Comparison of ENCODE assay signal across 1 cellular context in the genomic region with DNA sequence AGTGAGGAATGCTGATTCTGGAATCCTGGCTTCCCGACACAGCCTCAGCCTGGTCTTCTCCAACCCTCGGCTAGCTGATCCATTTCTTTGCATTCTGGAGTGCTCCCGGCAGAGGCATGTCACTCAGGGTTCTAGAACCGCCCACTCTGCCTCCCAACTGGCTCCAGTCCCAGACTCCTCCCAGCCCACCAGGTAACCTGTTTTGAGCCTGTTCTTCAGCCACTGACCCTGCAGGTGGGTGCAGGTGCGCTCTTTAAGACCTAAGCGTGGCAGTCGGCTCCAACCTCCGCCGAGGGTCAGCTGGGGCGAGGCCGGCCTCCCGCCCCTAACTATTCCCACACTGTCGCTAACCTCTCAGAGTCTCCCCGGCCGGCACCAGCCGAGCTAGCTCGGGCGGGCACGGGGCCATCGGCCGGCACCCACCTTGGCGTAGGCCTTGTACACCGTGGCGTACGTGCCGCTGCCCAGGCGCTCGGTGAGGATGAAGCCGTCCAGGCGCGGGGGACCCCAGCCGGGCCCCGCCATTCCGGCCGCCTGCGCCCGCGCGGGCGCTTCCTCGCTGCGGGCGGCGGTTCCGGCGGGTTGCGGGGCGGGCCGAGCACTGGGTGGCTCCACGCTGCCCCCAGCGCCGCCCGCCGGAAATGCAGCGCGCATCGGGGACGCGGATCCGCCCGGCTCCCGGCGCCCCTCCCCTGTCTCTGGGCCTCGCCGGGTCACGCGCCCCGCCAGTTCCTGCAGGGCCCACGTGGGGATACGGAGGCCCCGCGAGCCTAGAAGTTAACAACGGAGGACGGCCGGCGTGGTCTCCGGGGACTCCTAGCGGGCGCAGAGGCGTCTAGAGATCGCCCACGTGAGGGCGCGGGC.
TF ChIP-seq lines count a peak whose summit lies in the region.

A gene with protein sequence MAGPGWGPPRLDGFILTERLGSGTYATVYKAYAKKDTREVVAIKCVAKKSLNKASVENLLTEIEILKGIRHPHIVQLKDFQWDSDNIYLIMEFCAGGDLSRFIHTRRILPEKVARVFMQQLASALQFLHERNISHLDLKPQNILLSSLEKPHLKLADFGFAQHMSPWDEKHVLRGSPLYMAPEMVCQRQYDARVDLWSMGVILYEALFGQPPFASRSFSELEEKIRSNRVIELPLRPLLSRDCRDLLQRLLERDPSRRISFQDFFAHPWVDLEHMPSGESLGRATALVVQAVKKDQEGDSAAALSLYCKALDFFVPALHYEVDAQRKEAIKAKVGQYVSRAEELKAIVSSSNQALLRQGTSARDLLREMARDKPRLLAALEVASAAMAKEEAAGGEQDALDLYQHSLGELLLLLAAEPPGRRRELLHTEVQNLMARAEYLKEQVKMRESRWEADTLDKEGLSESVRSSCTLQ (minus strand): TSS at position 576 of the 864 bp plus-strand sequence. CDS start 51 bp downstream, at position 525.

TF ChIP-seq in HepG2, 621 proteins besides CTCF, POLR2A, EP300 and RAD21 (continued from another document and continues in another):
- TF ChIP-seq, protein P1, sequence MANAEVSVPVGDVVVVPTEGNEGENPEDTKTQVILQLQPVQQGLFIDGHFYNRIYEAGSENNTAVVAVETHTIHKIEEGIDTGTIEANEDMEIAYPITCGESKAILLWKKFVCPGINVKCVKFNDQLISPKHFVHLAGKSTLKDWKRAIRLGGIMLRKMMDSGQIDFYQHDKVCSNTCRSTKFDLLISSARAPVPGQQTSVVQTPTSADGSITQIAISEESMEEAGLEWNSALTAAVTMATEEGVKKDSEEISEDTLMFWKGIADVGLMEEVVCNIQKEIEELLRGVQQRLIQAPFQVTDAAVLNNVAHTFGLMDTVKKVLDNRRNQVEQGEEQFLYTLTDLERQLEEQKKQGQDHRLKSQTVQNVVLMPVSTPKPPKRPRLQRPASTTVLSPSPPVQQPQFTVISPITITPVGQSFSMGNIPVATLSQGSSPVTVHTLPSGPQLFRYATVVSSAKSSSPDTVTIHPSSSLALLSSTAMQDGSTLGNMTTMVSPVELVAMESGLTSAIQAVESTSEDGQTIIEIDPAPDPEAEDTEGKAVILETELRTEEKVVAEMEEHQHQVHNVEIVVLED (CRISPR knock-in tag; IDR thresholded peaks at IDR 0.05; ENCODE audit: borderline replicate concordance): peak; percentile 49; the same call in 1 of the 2 replicates
- peak; percentile 64; the same call in 1 of the 2 replicates for TF ChIP-seq SP5 (CRISPR knock-in tag; IDR thresholded peaks at IDR 0.05; ENCODE audit: borderline replicate concordance, low read depth)
- TF ChIP-seq, protein P2, sequence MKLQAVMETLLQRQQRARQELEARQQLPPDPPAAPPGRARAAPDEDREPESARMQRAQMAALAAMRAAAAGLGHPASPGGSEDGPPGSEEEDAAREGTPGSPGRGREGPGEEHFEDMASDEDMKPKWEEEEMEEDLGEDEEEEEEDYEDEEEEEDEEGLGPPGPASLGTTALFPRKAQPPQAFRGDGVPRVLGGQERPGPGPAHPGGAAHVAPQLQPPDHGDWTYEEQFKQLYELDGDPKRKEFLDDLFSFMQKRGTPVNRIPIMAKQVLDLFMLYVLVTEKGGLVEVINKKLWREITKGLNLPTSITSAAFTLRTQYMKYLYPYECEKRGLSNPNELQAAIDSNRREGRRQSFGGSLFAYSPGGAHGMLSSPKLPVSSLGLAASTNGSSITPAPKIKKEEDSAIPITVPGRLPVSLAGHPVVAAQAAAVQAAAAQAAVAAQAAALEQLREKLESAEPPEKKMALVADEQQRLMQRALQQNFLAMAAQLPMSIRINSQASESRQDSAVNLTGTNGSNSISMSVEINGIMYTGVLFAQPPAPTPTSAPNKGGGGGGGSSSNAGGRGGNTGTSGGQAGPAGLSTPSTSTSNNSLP (IDR thresholded peaks at IDR 0.05; ENCODE audit: low read depth, low read length): no peak
- peak; percentile 64 for TF ChIP-seq ZNF205 (CRISPR knock-in tag; IDR thresholded peaks at IDR 0.05)
- no peak for TF ChIP-seq ZMYM2 (CRISPR knock-in tag; IDR thresholded peaks at IDR 0.05)
- TF ChIP-seq BRCA1 (CRISPR knock-in tag; IDR thresholded peaks at IDR 0.05): 0 out of 2 replicates have a peak, but pooled peaks have one; percentile 38
- no peak for TF ChIP-seq DR1 (CRISPR knock-in tag; IDR thresholded peaks at IDR 0.05)
- no peak for TF ChIP-seq PCBP2 (optimal IDR thresholded peaks at IDR 0.05; ENCODE audit: low read depth, low read length, poor library complexity, severe bottlenecking)
- TF ChIP-seq MAFG (CRISPR knock-in tag; IDR thresholded peaks at IDR 0.05): no peak
- TF ChIP-seq CBX1 (IDR thresholded peaks at IDR 0.05; ENCODE audit: low read depth): no peak
- TF ChIP-seq KLF12 (CRISPR knock-in tag; IDR thresholded peaks at IDR 0.05; ENCODE audit: borderline replicate concordance): no peak
- TF ChIP-seq, protein P3, sequence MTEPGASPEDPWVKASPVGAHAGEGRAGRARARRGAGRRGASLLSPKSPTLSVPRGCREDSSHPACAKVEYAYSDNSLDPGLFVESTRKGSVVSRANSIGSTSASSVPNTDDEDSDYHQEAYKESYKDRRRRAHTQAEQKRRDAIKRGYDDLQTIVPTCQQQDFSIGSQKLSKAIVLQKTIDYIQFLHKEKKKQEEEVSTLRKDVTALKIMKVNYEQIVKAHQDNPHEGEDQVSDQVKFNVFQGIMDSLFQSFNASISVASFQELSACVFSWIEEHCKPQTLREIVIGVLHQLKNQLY (CRISPR knock-in tag; IDR thresholded peaks at IDR 0.05): no peak
- TF ChIP-seq, protein P4, sequence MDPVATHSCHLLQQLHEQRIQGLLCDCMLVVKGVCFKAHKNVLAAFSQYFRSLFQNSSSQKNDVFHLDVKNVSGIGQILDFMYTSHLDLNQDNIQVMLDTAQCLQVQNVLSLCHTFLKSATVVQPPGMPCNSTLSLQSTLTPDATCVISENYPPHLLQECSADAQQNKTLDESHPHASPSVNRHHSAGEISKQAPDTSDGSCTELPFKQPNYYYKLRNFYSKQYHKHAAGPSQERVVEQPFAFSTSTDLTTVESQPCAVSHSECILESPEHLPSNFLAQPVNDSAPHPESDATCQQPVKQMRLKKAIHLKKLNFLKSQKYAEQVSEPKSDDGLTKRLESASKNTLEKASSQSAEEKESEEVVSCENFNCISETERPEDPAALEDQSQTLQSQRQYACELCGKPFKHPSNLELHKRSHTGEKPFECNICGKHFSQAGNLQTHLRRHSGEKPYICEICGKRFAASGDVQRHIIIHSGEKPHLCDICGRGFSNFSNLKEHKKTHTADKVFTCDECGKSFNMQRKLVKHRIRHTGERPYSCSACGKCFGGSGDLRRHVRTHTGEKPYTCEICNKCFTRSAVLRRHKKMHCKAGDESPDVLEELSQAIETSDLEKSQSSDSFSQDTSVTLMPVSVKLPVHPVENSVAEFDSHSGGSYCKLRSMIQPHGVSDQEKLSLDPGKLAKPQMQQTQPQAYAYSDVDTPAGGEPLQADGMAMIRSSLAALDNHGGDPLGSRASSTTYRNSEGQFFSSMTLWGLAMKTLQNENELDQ (CRISPR knock-in tag; IDR thresholded peaks at IDR 0.05; ENCODE audit: borderline replicate concordance): no peak
- TF ChIP-seq PHF21A (CRISPR knock-in tag; IDR thresholded peaks at IDR 0.05): 0 out of 2 replicates have a peak, but pooled peaks have one; percentile 24
- TF ChIP-seq, protein P5, sequence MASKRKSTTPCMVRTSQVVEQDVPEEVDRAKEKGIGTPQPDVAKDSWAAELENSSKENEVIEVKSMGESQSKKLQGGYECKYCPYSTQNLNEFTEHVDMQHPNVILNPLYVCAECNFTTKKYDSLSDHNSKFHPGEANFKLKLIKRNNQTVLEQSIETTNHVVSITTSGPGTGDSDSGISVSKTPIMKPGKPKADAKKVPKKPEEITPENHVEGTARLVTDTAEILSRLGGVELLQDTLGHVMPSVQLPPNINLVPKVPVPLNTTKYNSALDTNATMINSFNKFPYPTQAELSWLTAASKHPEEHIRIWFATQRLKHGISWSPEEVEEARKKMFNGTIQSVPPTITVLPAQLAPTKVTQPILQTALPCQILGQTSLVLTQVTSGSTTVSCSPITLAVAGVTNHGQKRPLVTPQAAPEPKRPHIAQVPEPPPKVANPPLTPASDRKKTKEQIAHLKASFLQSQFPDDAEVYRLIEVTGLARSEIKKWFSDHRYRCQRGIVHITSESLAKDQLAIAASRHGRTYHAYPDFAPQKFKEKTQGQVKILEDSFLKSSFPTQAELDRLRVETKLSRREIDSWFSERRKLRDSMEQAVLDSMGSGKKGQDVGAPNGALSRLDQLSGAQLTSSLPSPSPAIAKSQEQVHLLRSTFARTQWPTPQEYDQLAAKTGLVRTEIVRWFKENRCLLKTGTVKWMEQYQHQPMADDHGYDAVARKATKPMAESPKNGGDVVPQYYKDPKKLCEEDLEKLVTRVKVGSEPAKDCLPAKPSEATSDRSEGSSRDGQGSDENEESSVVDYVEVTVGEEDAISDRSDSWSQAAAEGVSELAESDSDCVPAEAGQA (IDR thresholded peaks at IDR 0.05; ENCODE audit: low read depth): peak; percentile 18; the same call in 1 of the 2 replicates
- TF ChIP-seq, protein P5 (CRISPR knock-in tag; IDR thresholded peaks at IDR 0.05; ENCODE audit: borderline replicate concordance): no peak
- TF ChIP-seq, protein P6, sequence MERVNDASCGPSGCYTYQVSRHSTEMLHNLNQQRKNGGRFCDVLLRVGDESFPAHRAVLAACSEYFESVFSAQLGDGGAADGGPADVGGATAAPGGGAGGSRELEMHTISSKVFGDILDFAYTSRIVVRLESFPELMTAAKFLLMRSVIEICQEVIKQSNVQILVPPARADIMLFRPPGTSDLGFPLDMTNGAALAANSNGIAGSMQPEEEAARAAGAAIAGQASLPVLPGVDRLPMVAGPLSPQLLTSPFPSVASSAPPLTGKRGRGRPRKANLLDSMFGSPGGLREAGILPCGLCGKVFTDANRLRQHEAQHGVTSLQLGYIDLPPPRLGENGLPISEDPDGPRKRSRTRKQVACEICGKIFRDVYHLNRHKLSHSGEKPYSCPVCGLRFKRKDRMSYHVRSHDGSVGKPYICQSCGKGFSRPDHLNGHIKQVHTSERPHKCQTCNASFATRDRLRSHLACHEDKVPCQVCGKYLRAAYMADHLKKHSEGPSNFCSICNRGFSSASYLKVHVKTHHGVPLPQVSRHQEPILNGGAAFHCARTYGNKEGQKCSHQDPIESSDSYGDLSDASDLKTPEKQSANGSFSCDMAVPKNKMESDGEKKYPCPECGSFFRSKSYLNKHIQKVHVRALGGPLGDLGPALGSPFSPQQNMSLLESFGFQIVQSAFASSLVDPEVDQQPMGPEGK (CRISPR knock-in tag; IDR thresholded peaks at IDR 0.05): peak; percentile 72
- TF ChIP-seq ZFP90 (CRISPR knock-in tag; IDR thresholded peaks at IDR 0.05; ENCODE audit: borderline replicate concordance): no peak; the same call in 1 of the 2 replicates
- TF ChIP-seq U2AF2 (IDR thresholded peaks at IDR 0.05; ENCODE audit: low read depth, low read length): no peak
- TF ChIP-seq, protein P7, sequence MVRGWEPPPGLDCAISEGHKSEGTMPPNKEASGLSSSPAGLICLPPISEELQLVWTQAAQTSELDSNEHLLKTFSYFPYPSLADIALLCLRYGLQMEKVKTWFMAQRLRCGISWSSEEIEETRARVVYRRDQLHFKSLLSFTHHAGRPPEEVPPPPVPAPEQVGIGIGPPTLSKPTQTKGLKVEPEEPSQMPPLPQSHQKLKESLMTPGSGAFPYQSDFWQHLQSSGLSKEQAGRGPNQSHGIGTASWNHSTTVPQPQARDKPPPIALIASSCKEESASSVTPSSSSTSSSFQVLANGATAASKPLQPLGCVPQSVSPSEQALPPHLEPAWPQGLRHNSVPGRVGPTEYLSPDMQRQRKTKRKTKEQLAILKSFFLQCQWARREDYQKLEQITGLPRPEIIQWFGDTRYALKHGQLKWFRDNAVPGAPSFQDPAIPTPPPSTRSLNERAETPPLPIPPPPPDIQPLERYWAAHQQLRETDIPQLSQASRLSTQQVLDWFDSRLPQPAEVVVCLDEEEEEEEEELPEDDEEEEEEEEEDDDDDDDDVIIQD (CRISPR knock-in tag; IDR thresholded peaks at IDR 0.05; ENCODE audit: low read depth): no peak
- TF ChIP-seq ARNTL (CRISPR knock-in tag; IDR thresholded peaks at IDR 0.05): no peak
- TF ChIP-seq NFIB (CRISPR knock-in tag; IDR thresholded peaks at IDR 0.05; ENCODE audit: borderline replicate concordance): no peak
- no peak for TF ChIP-seq ZNF264 (CRISPR knock-in tag; IDR thresholded peaks at IDR 0.05)
- TF ChIP-seq, protein P8, sequence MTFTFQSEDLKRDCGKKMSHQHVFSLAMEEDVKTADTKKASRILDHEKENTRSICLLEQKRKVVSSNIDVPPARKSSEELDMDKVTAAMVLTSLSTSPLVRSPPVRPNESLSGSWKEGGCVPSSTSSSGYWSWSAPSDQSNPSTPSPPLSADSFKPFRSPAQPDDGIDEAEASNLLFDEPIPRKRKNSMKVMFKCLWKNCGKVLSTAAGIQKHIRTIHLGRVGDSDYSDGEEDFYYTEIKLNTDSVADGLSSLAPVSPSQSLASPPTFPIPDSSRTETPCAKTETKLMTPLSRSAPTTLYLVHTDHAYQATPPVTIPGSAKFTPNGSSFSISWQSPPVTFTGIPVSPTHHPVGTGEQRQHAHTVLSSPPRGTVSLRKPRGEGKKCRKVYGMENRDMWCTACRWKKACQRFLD (CRISPR knock-in tag; IDR thresholded peaks at IDR 0.05; ENCODE audit: borderline replicate concordance): peak; percentile 60; the same call in 1 of the 2 replicates
- TF ChIP-seq ZNF549 (CRISPR knock-in tag; IDR thresholded peaks at IDR 0.05): no peak
- 0 out of 2 replicates have a peak, but pooled peaks have one; percentile 63 for TF ChIP-seq CCDC6 (CRISPR knock-in tag; IDR thresholded peaks at IDR 0.05)
- no peak for TF ChIP-seq ZMAT3 (CRISPR knock-in tag; conservative IDR thresholded peaks at IDR 0.05)
- 0 out of 2 replicates have a peak, but pooled peaks have one; percentile 57 for TF ChIP-seq ZNF234 (CRISPR knock-in tag; conservative IDR thresholded peaks at IDR 0.05)
- TF ChIP-seq HOXA5 (CRISPR knock-in tag; IDR thresholded peaks at IDR 0.05): no peak
- TF ChIP-seq JUNB (CRISPR knock-in tag; IDR thresholded peaks at IDR 0.05; ENCODE audit: borderline replicate concordance): no peak
- TF ChIP-seq SALL1 (CRISPR knock-in tag; IDR thresholded peaks at IDR 0.05): peak; percentile 54; the same call in 1 of the 2 replicates
- TF ChIP-seq ZNF737 (CRISPR knock-in tag; IDR thresholded peaks at IDR 0.05; ENCODE audit: borderline replicate concordance): no peak
- TF ChIP-seq ZNF761 (CRISPR knock-in tag; conservative IDR thresholded peaks at IDR 0.05): peak; percentile 78; the same call in 1 of the 2 replicates
- TF ChIP-seq KDM2A (CRISPR knock-in tag; IDR thresholded peaks at IDR 0.05; ENCODE audit: borderline replicate concordance, low read depth): peak; percentile 94
- TF ChIP-seq ZNF446 (CRISPR knock-in tag; IDR thresholded peaks at IDR 0.05): no peak; the same call in 1 of the 2 replicates
- TF ChIP-seq ZSCAN25 (CRISPR knock-in tag; IDR thresholded peaks at IDR 0.05): no peak; the same call in 1 of the 2 replicates
- TF ChIP-seq ETV6 (CRISPR knock-in tag; conservative IDR thresholded peaks at IDR 0.05): no peak
